ENCODE assay signal across 24 cellular contexts in the genomic region with DNA sequence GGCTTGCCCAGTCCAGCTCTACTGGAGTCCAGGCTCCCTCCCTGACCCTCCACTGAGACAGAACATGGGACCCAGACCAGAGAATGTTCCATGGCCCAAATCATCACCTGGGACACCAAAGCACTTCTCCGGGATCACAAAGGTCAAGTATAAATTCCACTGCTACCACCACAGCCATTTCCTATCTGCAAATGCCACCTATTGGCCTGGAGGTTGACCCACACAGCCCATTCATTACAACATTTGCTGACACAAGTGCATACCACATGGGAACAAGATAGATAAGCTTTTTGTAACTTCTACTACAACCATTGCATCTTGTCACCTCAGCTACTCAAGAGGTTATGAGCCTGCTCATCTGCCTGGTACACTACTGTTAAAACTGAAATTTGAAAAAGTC.
"Had no signal": no experiment of that assay in that cellular context is flagged by ENCODE, and none has a peak within 500 bp of the region (broad histone marks: within the 10 kb centered on the region; RNA-seq: fewer than 3 reads in every experiment).

No MANE protein-coding gene starts in this region.

- H3K27me3 ChIP-seq: heart left ventricle, ovary, right atrium auricular region, spleen, tibial nerve, vagina had no signal

- H3K4me1 ChIP-seq: heart left ventricle, right atrium auricular region, spleen, tibial nerve, vagina had no signal

- H3K4me1 Mint-ChIP-seq: mesothelial cell of epicardium; naive thymus-derived CD4-positive, alpha-beta T cell; stimulated activated memory B cell treated with anti-CD40 and anti-IgM and Interleukin-4, amounts not matched to agents 10 μg/mL and 1 μg/mL and 100 μg/mL, for 72 hours; stimulated activated naive CD8-positive, alpha-beta T cell treated with anti-CD3 and anti-CD28 coated beads, Interleukin-15, amount 100 ng/mL, for 72 hours had no signal

- H3K4me3 ChIP-seq: heart left ventricle, lung, mucosa of descending colon, ovary, right atrium auricular region, skin epidermis, spleen, tibial nerve, vagina had no signal

- H3K27me3 Mint-ChIP-seq: natural killer cell treated with Interleukin-12 subunit alpha and Interleukin-12 subunit beta and Interleukin-15 and Interleukin-18, amount 100 ng/mL, for 72 hours; progenitor cell of endocrine pancreas; stimulated activated memory B cell treated with anti-CD40 and anti-IgM and Interleukin-4, amounts not matched to agents 10 μg/mL and 1 μg/mL and 100 μg/mL, for 72 hours; stimulated activated naive CD8-positive, alpha-beta T cell treated with anti-CD3 and anti-CD28 coated beads, Interleukin-15, amount 100 ng/mL, for 72 hours; type B pancreatic cell had no signal

- H3K4me3 Mint-ChIP-seq: mesothelial cell of epicardium; naive thymus-derived CD4-positive, alpha-beta T cell; natural killer cell treated with Interleukin-12 subunit alpha and Interleukin-12 subunit beta and Interleukin-15 and Interleukin-18, amount 100 ng/mL, for 72 hours; stimulated activated memory B cell treated with anti-CD40 and anti-IgM and Interleukin-4, amounts not matched to agents 10 μg/mL and 1 μg/mL and 100 μg/mL, for 72 hours; stimulated activated naive CD8-positive, alpha-beta T cell treated with anti-CD3 and anti-CD28 coated beads, Interleukin-15, amount 100 ng/mL, for 72 hours; type B pancreatic cell had no signal

- ATAC-seq: heart left ventricle; mucosa of descending colon; naive thymus-derived CD4-positive, alpha-beta T cell; natural killer cell treated with Interleukin-12 subunit alpha and Interleukin-12 subunit beta and Interleukin-15 and Interleukin-18, amount 100 ng/mL, for 72 hours; sciatic nerve; stimulated activated memory B cell treated with anti-CD40 and anti-IgM and Interleukin-4, amounts not matched to agents 10 μg/mL and 1 μg/mL and 100 μg/mL, for 72 hours; stimulated activated naive CD8-positive, alpha-beta T cell treated with anti-CD3 and anti-CD28 coated beads, Interleukin-15, amount 100 ng/mL, for 72 hours had no signal

- H3K36me3 ChIP-seq: heart left ventricle, ovary, right atrium auricular region, spleen, vagina had no signal

- DNase-seq: heart left ventricle; islet precursor cell; mesendoderm; mucosa of descending colon; naive thymus-derived CD4-positive, alpha-beta T cell; ovary; spleen; stimulated activated CD4-positive, alpha-beta T cell treated with anti-CD3 and anti-CD28 coated beads, Interleukin-2, amount 100 ng/mL, for 48 hours; stimulated activated CD4-positive, alpha-beta T cell treated with anti-CD3 and anti-CD28 coated beads, Interleukin-4, amount 100 ng/mL, for 4 hours; stimulated activated CD8-positive, alpha-beta memory T cell treated with anti-CD3 and anti-CD28 coated beads, Interleukin-4, amount 100 ng/mL, for 48 hours; stimulated activated naive CD4-positive, alpha-beta T cell treated with Interleukin-2 at 50 U/mL for 16 hours; stimulated activated naive CD8-positive, alpha-beta T cell treated with anti-CD3 and anti-CD28 coated beads, Interleukin-15, amount 100 ng/mL, for 72 hours; substantia nigra had no signal

- H3K36me3 Mint-ChIP-seq: stimulated activated memory B cell treated with anti-CD40 and anti-IgM and Interleukin-4, amounts not matched to agents 10 μg/mL and 1 μg/mL and 100 μg/mL, for 72 hours; type B pancreatic cell had no signal

- H3K27ac ChIP-seq: heart left ventricle, ovary, right atrium auricular region, skin epidermis, spleen, tibial nerve, vagina had no signal

- H3K27ac Mint-ChIP-seq: mesothelial cell of epicardium; naive thymus-derived CD4-positive, alpha-beta T cell; natural killer cell treated with Interleukin-12 subunit alpha and Interleukin-12 subunit beta and Interleukin-15 and Interleukin-18, amount 100 ng/mL, for 72 hours; progenitor cell of endocrine pancreas; stimulated activated memory B cell treated with anti-CD40 and anti-IgM and Interleukin-4, amounts not matched to agents 10 μg/mL and 1 μg/mL and 100 μg/mL, for 72 hours; stimulated activated naive CD8-positive, alpha-beta T cell treated with anti-CD3 and anti-CD28 coated beads, Interleukin-15, amount 100 ng/mL, for 72 hours; type B pancreatic cell had no signal
